Comparison of ENCODE assay signal across 15 cellular contexts in the genomic region with DNA sequence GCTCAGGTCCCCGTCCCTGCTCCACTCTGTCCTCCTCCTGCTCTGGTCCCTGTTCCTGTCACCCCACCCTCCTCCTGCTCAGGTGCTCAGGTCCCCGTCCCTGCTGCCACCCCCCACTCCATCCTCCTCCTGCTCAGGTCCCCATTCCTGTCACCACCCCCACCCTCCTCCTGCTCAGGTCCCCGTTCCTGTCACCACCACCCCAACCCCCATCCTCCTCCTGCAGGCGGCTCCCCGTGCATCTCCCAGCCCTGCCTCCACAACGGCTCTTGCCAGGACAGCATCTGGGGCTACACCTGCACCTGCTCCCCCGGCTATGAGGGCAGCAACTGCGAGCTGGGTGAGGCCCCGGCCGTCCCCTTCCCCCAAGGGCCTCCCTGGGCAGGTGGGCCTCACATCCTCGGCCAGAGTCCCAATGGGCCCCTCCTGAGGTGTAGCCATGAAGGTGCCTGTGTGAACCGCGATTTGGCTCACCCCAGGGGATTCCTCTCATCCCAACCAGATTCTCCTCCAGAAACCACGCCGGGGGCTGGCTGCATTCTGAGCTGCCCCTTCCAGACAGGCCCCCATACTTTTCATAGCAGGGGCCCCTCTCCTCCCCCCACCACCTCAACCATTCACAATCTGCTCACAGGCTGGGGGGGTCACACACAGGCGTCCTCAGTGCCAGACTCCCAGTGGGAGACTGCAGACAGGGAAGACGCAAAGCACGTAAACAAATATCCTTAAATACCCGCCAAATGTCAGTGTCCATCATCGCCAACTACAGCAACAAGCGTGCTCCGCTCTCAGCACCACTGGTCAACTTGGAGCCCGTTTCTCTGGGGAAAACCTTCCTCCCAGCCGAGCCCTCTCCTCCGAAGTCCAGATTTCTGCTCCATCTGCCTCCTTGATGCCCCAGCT. TPM values are rescaled to one million over a fixed set of nuclear protein-coding genes. Genes with fewer than 3 reads are reported as not detected.
DNase-seq lines count a peak whose midpoint lies in the region; ATAC-seq, FAIRE-seq and TF ChIP-seq lines count a peak whose summit lies in the region.
"Had no signal": no experiment of that assay in that cellular context is flagged by ENCODE, and none has a peak within 500 bp of the region (broad histone marks: within the 10 kb centered on the region; RNA-seq: fewer than 3 reads in every experiment).

No MANE protein-coding gene starts in this region.

- H3K79me1 ChIP-seq in neuronal stem cell (ENCODE audit: low read depth, low read length), result peaks cover 1% of the 10 kb centered on the region

- no peak overlapping the region for H3K9ac ChIP-seq in GM12878 (ENCODE audit: control insufficient read depth, insufficient read depth, low read length)
- H3K9ac ChIP-seq in neuronal stem cell (ENCODE audit: low read depth, low read length, poor library complexity), result no peak overlapping the region

- peak; percentile 74 for DNase-seq in activated CD4-positive, alpha-beta T cell treated with anti-CD3 and anti-CD28 coated beads, Interleukin-2, amount 10 ng/mL, durations not matched to agents 24 days and 14 days
- no peak for DNase-seq in activated CD4-positive, alpha-beta T cell treated with anti-CD3 and anti-CD28 coated beads, Interleukin-2, amount 50 U/mL, for 48 hours
- DNase-seq in LHCN-M2 (ENCODE audit: low read depth) (peak; percentile 60), GM12878 (ENCODE audit: low read depth, low spot score) (no peak), neuronal stem cell (ENCODE audit: low spot score) (no peak), NCI-H510A treated with DMSO at 0.1 percent for 48 hours (lab: John Stamatoyannopoulos, UW) (no peak), NOMO-1 (lab: John Stamatoyannopoulos, UW; ENCODE audit: unreplicated experiment in 2 of 2) (no peak)
- DNase-seq: GOT3, KBM-7, NCI-H510A, thyroid gland had no signal

- no peak for TF ChIP-seq EP300 in GM12878 (IDR thresholded peaks at IDR 0.05; ENCODE audit: borderline replicate concordance in 1 of 2, control insufficient read depth in 1 of 2, low read depth in 2 of 2, low read length in 2 of 2)

- no peaks in the 10 kb centered on the region for H3K79me2 ChIP-seq in GM12878 (ENCODE audit: control insufficient read depth, insufficient read depth, low read length)

- no peaks in the 10 kb centered on the region for H3K4me1 ChIP-seq in GM12878 (ENCODE audit: control insufficient read depth, insufficient read depth, low read length)
- peaks cover 12 to 17% of the 10 kb centered on the region in 2 donors for H3K4me1 ChIP-seq in neuronal stem cell (ENCODE audit: control insufficient read depth in 2 of 2, insufficient read depth in 1 of 2, low read depth in 1 of 2, low read length in 2 of 2)
- H3K4me1 ChIP-seq: thyroid gland had no signal

- ATAC-seq in GM12878, result peak; percentile 27; the same call in 2 of the 3 replicates
- no peak for ATAC-seq in GM21723 (IDR thresholded peaks at IDR 0.05; ENCODE audit: unreplicated experiment)

- peak overlapping the region; percentile 36 for H3K27ac Mint-ChIP-seq in activated CD4-positive, alpha-beta T cell treated with anti-CD3 and anti-CD28 coated beads, Interleukin-2, amount 10 ng/mL, durations not matched to agents 24 days and 14 days
- H3K27ac Mint-ChIP-seq: mesothelial cell of epicardium had no signal

- H3K36me3 ChIP-seq in GM12878 (ENCODE audit: control insufficient read depth in 2 of 2, insufficient read depth in 2 of 2, low read length in 1 of 2) (no peaks in the 10 kb centered on the region), neuronal stem cell (replicated peaks in 1 of 2; ENCODE audit: control insufficient read depth in 2 of 2, insufficient read depth in 2 of 2, low read length in 2 of 2) (peaks cover 0 to 12% of the 10 kb centered on the region in 2 donors)
- H3K36me3 ChIP-seq: right atrium auricular region, thyroid gland had no signal

- no peak overlapping the region for H2BK120ac ChIP-seq in neuronal stem cell (ENCODE audit: low read depth, low read length)

- TF ChIP-seq POLR2A in GM12878 (IDR thresholded peaks at IDR 0.05; ENCODE audit: low read depth, low read length), result no peak

- no TSS peak for BruUV-seq in GM12878 (replicated peaks; lab: Mats Ljungman, UMichigan)

- H2BK15ac ChIP-seq in neuronal stem cell (ENCODE audit: low read length), result peak overlapping the region; percentile 60

- no peak overlapping the region for H2BK5ac ChIP-seq in neuronal stem cell (ENCODE audit: low read length)

- 41% methylated on average over 22 of the region's 25 CpGs for WGBS in GM12878 (ENCODE audit: insufficient coverage, insufficient replicate concordance, low lambda C conversion rate, missing lambda C conversion rate)
- no CpG with 5 or more reads among the region's 25 CpGs for WGBS in neuronal stem cell (ENCODE audit: extremely low coverage in 2 of 2, insufficient read length in 2 of 2, insufficient replicate concordance in 1 of 2), 2 donors

- no peaks in the 10 kb centered on the region for H3K9me3 Mint-ChIP-seq in activated CD4-positive, alpha-beta T cell treated with anti-CD3 and anti-CD28 coated beads, Interleukin-2, amount 10 ng/mL, durations not matched to agents 24 days and 14 days

- H2AK5ac ChIP-seq in neuronal stem cell (ENCODE audit: low read depth, low read length), result peak overlapping the region; percentile 81

- POLR2A ChIA-PET in GM12878 (lab: Charles Lee), result interaction anchor here (0.6 kb wide), 1 partner anchor 175 kb away, joined by 7 read pairs; no protein-coding TSS in a partner anchor

- peak overlapping the region; percentile 53 for H3K4ac ChIP-seq in neuronal stem cell (ENCODE audit: low read length)

- no peaks in the 10 kb centered on the region for H3K9me3 ChIP-seq in GM12878 (replicated peaks; ENCODE audit: control insufficient read depth, insufficient read depth, low read length)
- H3K9me3 ChIP-seq in neuronal stem cell (replicated peaks in 1 of 2; ENCODE audit: control insufficient read depth in 2 of 2, insufficient read depth in 1 of 2, low read depth in 1 of 2, low read length in 2 of 2), result peaks cover 0 to 8% of the 10 kb centered on the region in 2 donors
- H3K9me3 ChIP-seq: right atrium auricular region, thyroid gland had no signal

- H4K20me1 ChIP-seq in GM12878 (ENCODE audit: control insufficient read depth, insufficient read depth), result no peaks in the 10 kb centered on the region

- H3K18ac ChIP-seq in neuronal stem cell (ENCODE audit: low read length), result peak overlapping the region; percentile 80

- H3K36me3 Mint-ChIP-seq in activated CD4-positive, alpha-beta T cell treated with anti-CD3 and anti-CD28 coated beads, Interleukin-2, amount 10 ng/mL, durations not matched to agents 24 days and 14 days (ENCODE audit: low read depth), result peaks cover 4% of the 10 kb centered on the region

- no peak overlapping the region for H4K91ac ChIP-seq in neuronal stem cell (ENCODE audit: low read depth, low read length, poor library complexity)

- FAIRE-seq in GM12878 (lab: Jason Lieb, UNC), result no peak

- H3K4me3 Mint-ChIP-seq in activated CD4-positive, alpha-beta T cell treated with anti-CD3 and anti-CD28 coated beads, Interleukin-2, amount 10 ng/mL, durations not matched to agents 24 days and 14 days, result peak overlapping the region; percentile 28
- H3K4me3 Mint-ChIP-seq: mesothelial cell of epicardium had no signal

- H3K27me3 Mint-ChIP-seq in activated CD4-positive, alpha-beta T cell treated with anti-CD3 and anti-CD28 coated beads, Interleukin-2, amount 10 ng/mL, durations not matched to agents 24 days and 14 days, result no peaks in the 10 kb centered on the region

- CTCF ChIA-PET in GM12878 (lab: Yijun Ruan, JAX), result no interaction called here

- H3K4me3 ChIP-seq in GM12878 (no peak overlapping the region), neuronal stem cell (ENCODE audit: low read length in 2 of 2) (no peak overlapping the region)
- H3K4me3 ChIP-seq: right atrium auricular region, thyroid gland had no signal

- peak overlapping the region; percentile 41 for H2BK12ac ChIP-seq in neuronal stem cell (ENCODE audit: low read length)

- intact Hi-C loops in activated CD4-positive, alpha-beta T cell treated with anti-CD3 and anti-CD28 coated beads, Interleukin-2, amount 10 ng/mL, durations not matched to agents 24 days and 14 days (cut with micrococcal nuclease), result no loop called here
- intact Hi-C loops in GM12878 (cut with micrococcal nuclease; ENCODE audit: unreplicated experiment), result no loop called here

- H3K14ac ChIP-seq in neuronal stem cell (ENCODE audit: low read length), result peak overlapping the region; percentile 82

- TF ChIP-seq RAD21 in GM12878 (IDR thresholded peaks at IDR 0.05; ENCODE audit: insufficient read depth, low read depth, low read length), result no peak

- in situ Hi-C loops in GM12878 (cut with MboI), result no loop called here

- no peak overlapping the region for H2AFZ ChIP-seq in GM12878 (ENCODE audit: control insufficient read depth, low read depth, low read length)
- no peak overlapping the region for H2AFZ ChIP-seq in neuronal stem cell (ENCODE audit: low read length)

- H3K4me1 Mint-ChIP-seq in activated CD4-positive, alpha-beta T cell treated with anti-CD3 and anti-CD28 coated beads, Interleukin-2, amount 10 ng/mL, durations not matched to agents 24 days and 14 days, result peaks cover 23% of the 10 kb centered on the region

- H3K23ac ChIP-seq in neuronal stem cell (ENCODE audit: low read depth, low read length, poor library complexity), result no peak overlapping the region

- H3K27me3 ChIP-seq in GM12878 (replicated peaks in 1 of 2; ENCODE audit: control insufficient read depth in 2 of 2, insufficient read depth in 2 of 2, low read length in 1 of 2) (no peaks in the 10 kb centered on the region), neuronal stem cell (ENCODE audit: control insufficient read depth in 3 of 3, insufficient read depth in 3 of 3, low read depth in 1 of 3, low read length in 3 of 3) (peaks cover 0 to 22% (median 0%) of the 10 kb centered on the region in 3 experiments)
- H3K27me3 ChIP-seq: right atrium auricular region, thyroid gland had no signal

- SMC1A ChIA-PET in GM12878 (lab: Charles Lee; ENCODE audit: uncharacterized antibody, unreplicated experiment), result no interaction called here

- no peak for TF ChIP-seq CTCF in GM12878 (IDR thresholded peaks at IDR 0.05 in 2 of 3, conservative IDR thresholded peaks at IDR 0.05 in 1 of 3; ENCODE audit: control insufficient read depth in 2 of 3, extremely low read depth in 1 of 3, insufficient read depth in 1 of 3, low read depth in 3 of 3, low read length in 3 of 3)

- RAD21 ChIA-PET in GM12878 (lab: Charles Lee; ENCODE audit: unreplicated experiment), result no interaction called here

- H3K4me2 ChIP-seq in GM12878 (ENCODE audit: control insufficient read depth, insufficient read depth) (0 out of 2 replicates have a peak overlapping the region, but pooled peaks have one; percentile 17), neuronal stem cell (ENCODE audit: insufficient read depth, low read length, poor library complexity, severe bottlenecking) (no peak overlapping the region)

- H4K8ac ChIP-seq in neuronal stem cell (ENCODE audit: low read depth, low read length), result peak overlapping the region; percentile 82

- H3K27ac ChIP-seq in GM12878 (ENCODE audit: control insufficient read depth, insufficient read depth), result no peak overlapping the region
- no peak overlapping the region for H3K27ac ChIP-seq in neuronal stem cell (replicated peaks; ENCODE audit: low read length)
- H3K27ac ChIP-seq: epithelial cell of prostate, right atrium auricular region, thyroid gland had no signal

RNA-seq across cellular contexts. Expression of gene PROZ, which starts 4.6 kb away (rescaled TPM):
- not detected in 2 replicates for total RNA-seq in activated CD4-positive, alpha-beta T cell treated with anti-CD3 and anti-CD28 coated beads, Interleukin-2, amount 10 ng/mL, durations not matched to agents 24 days and 14 days
- not detected in 2 replicates for total RNA-seq in LHCN-M2 (2014; rRNA removed)
- 0.07 TPM for polyA plus RNA-seq in LHCN-M2 (2012)
- total RNA-seq in GM12878 (2013; cell fraction: nucleolus; rRNA removed), result not detected in 2 replicates
- not detected in 2 replicates for total RNA-seq in GM12878 (2014; rRNA removed)
- not detected in 2 replicates for total RNA-seq in GM12878 (2014; rRNA removed; fragmentation: Illumina TruSeq; extraction: Trizol)
- not detected in 2 replicates for total RNA-seq in GM12878 (2021)
- polyA plus RNA-seq in GM12878 (2011; ENCODE audit: low read depth), result not detected
- polyA plus RNA-seq in GM12878 (2011; rRNA removed), result not detected in 2 replicates
- polyA plus RNA-seq in GM12878 (2011; cell fraction: cytosol; rRNA removed), result not detected in 2 replicates
- polyA plus RNA-seq in GM12878 (2011; cell fraction: nucleus; rRNA removed), result not detected in 2 replicates
- polyA plus RNA-seq in GM12878 (2012), result 0.09 and 0.14 TPM in 2 replicates
- 0.07 TPM in 1 of 2 replicates, not detected in the other for polyA plus RNA-seq in GM12878 (2014; fragmentation: Illumina TruSeq; extraction: Trizol)
- polyA plus RNA-seq in GM12878 (2014; fragmentation: Nextera tagmentation; extraction: Ambion mirVana), result not detected
- not detected in 2 replicates for polyA plus RNA-seq in GM12878 (2014; rRNA removed)
- under 1 TPM; 0.21 to 0.24 TPM for polyA plus RNA-seq in GM12878 (2016; fragmentation: Nextera tagmentation; extraction: Ambion mirVana)
- polyA minus RNA-seq in GM12878 (2011; rRNA and poly(A)+ RNA removed), result not detected in 2 replicates
- not detected in 2 replicates for polyA minus RNA-seq in GM12878 (2011; cell fraction: cytosol; rRNA and poly(A)+ RNA removed)
- not detected in 2 replicates for polyA minus RNA-seq in GM12878 (2011; cell fraction: nucleus; rRNA and poly(A)+ RNA removed)
- polyA plus RNA-seq in neuronal stem cell (2013, experiment 1 of 2), result 0.13 TPM
- polyA plus RNA-seq in neuronal stem cell (2013, experiment 2 of 2), result 0.06 TPM
- total RNA-seq: mesothelial cell of epicardium, right atrium auricular region, thyroid gland had no signal

RNA-seq across cellular contexts. Expression of gene F10, which starts 40.4 kb away (rescaled TPM):
- not detected in 2 replicates for total RNA-seq in activated CD4-positive, alpha-beta T cell treated with anti-CD3 and anti-CD28 coated beads, Interleukin-2, amount 10 ng/mL, durations not matched to agents 24 days and 14 days
- total RNA-seq in LHCN-M2 (2014; rRNA removed) (1.1 and 1.4 TPM in 2 replicates), GM12878 (2014; rRNA removed) (not detected in 2 replicates), GM12878 (2014; rRNA removed; fragmentation: Illumina TruSeq; extraction: Trizol) (not detected in 2 replicates), GM12878 (2021) (not detected in 2 replicates)
- 5.2 TPM for polyA plus RNA-seq in LHCN-M2 (2012)
- total RNA-seq in GM12878 (2013; cell fraction: nucleolus; rRNA removed), result not detected in 2 replicates
- not detected for polyA plus RNA-seq in GM12878 (2011; ENCODE audit: low read depth)
- polyA plus RNA-seq in GM12878 (2011; rRNA removed) (not detected in 2 replicates), GM12878 (2014; fragmentation: Illumina TruSeq; extraction: Trizol) (not detected in 2 replicates), GM12878 (2014; fragmentation: Nextera tagmentation; extraction: Ambion mirVana) (not detected), GM12878 (2014; rRNA removed) (not detected in 2 replicates), GM12878 (2016; fragmentation: Nextera tagmentation; extraction: Ambion mirVana) (not detected)
- not detected in 2 replicates for polyA plus RNA-seq in GM12878 (2011; cell fraction: cytosol; rRNA removed)
- not detected in 2 replicates for polyA plus RNA-seq in GM12878 (2011; cell fraction: nucleus; rRNA removed)
- polyA plus RNA-seq in GM12878 (2012), result 0.14 TPM in 1 of 2 replicates, not detected in the other
- not detected in 2 replicates for polyA minus RNA-seq in GM12878 (2011; rRNA and poly(A)+ RNA removed)
- not detected in 2 replicates for polyA minus RNA-seq in GM12878 (2011; cell fraction: cytosol; rRNA and poly(A)+ RNA removed)
- not detected in 2 replicates for polyA minus RNA-seq in GM12878 (2011; cell fraction: nucleus; rRNA and poly(A)+ RNA removed)
- polyA plus RNA-seq in neuronal stem cell (2013, experiment 1 of 2), result 3.9 TPM
- polyA plus RNA-seq in neuronal stem cell (2013, experiment 2 of 2), result 3.2 TPM

RNA-seq across cellular contexts. Expression of gene PCID2, which starts 45.4 kb away (rescaled TPM):
- total RNA-seq in activated CD4-positive, alpha-beta T cell treated with anti-CD3 and anti-CD28 coated beads, Interleukin-2, amount 10 ng/mL, durations not matched to agents 24 days and 14 days, result 83.6 and 87.1 TPM in 2 replicates
- total RNA-seq in LHCN-M2 (2014; rRNA removed), result 83.8 and 90.8 TPM in 2 replicates
- polyA plus RNA-seq in LHCN-M2 (2012), result 53.5 TPM
- 259 and 265 TPM in 2 replicates for total RNA-seq in GM12878 (2013; cell fraction: nucleolus; rRNA removed)
- 53.5 and 61.0 TPM in 2 replicates for total RNA-seq in GM12878 (2014; rRNA removed)
- 44.6 and 46.1 TPM in 2 replicates for total RNA-seq in GM12878 (2014; rRNA removed; fragmentation: Illumina TruSeq; extraction: Trizol)
- total RNA-seq in GM12878 (2021), result 37.0 and 37.6 TPM in 2 replicates
- 32.5 TPM for polyA plus RNA-seq in GM12878 (2011; ENCODE audit: low read depth)
- 98.1 and 107 TPM in 2 replicates for polyA plus RNA-seq in GM12878 (2011; rRNA removed)
- polyA plus RNA-seq in GM12878 (2011; cell fraction: cytosol; rRNA removed), result 47.3 and 48.2 TPM in 2 replicates
- polyA plus RNA-seq in GM12878 (2011; cell fraction: nucleus; rRNA removed), result 104 and 109 TPM in 2 replicates
- 39.0 and 42.4 TPM in 2 replicates for polyA plus RNA-seq in GM12878 (2012)
- 47.2 and 57.0 TPM in 2 replicates for polyA plus RNA-seq in GM12878 (2014; fragmentation: Illumina TruSeq; extraction: Trizol)
- 10 to 100 TPM; 65.4 to 71.8 TPM for polyA plus RNA-seq in GM12878 (2014; fragmentation: Nextera tagmentation; extraction: Ambion mirVana)
- polyA plus RNA-seq in GM12878 (2014; rRNA removed), result 48.3 and 54.4 TPM in 2 replicates
- 10 to 100 TPM; 62.1 to 70.0 TPM for polyA plus RNA-seq in GM12878 (2016; fragmentation: Nextera tagmentation; extraction: Ambion mirVana)
- polyA minus RNA-seq in GM12878 (2011; rRNA and poly(A)+ RNA removed), result 53.5 and 76.1 TPM in 2 replicates
- 15.5 and 16.0 TPM in 2 replicates for polyA minus RNA-seq in GM12878 (2011; cell fraction: cytosol; rRNA and poly(A)+ RNA removed)
- 49.1 and 52.4 TPM in 2 replicates for polyA minus RNA-seq in GM12878 (2011; cell fraction: nucleus; rRNA and poly(A)+ RNA removed)
- polyA plus RNA-seq in neuronal stem cell (2013, experiment 1 of 2), result 58.8 TPM
- 60.1 TPM for polyA plus RNA-seq in neuronal stem cell (2013, experiment 2 of 2)

RNA-seq across cellular contexts. Expression of gene CUL4A, which starts 46.4 kb away (rescaled TPM):
- total RNA-seq in activated CD4-positive, alpha-beta T cell treated with anti-CD3 and anti-CD28 coated beads, Interleukin-2, amount 10 ng/mL, durations not matched to agents 24 days and 14 days, result 88.5 and 92.5 TPM in 2 replicates
- total RNA-seq in LHCN-M2 (2014; rRNA removed) (113 and 190 TPM in 2 replicates), GM12878 (2014; rRNA removed) (73.8 and 74.3 TPM in 2 replicates), GM12878 (2014; rRNA removed; fragmentation: Illumina TruSeq; extraction: Trizol) (50.1 and 50.8 TPM in 2 replicates), GM12878 (2021) (55.7 and 60.9 TPM in 2 replicates)
- polyA plus RNA-seq in LHCN-M2 (2012), result 53.0 TPM
- total RNA-seq in GM12878 (2013; cell fraction: nucleolus; rRNA removed), result 136 and 144 TPM in 2 replicates
- polyA plus RNA-seq in GM12878 (2011; ENCODE audit: low read depth), result 31.1 TPM
- polyA plus RNA-seq in GM12878 (2011; rRNA removed) (40.1 and 42.3 TPM in 2 replicates), GM12878 (2014; fragmentation: Illumina TruSeq; extraction: Trizol) (45.1 and 48.0 TPM in 2 replicates), GM12878 (2014; fragmentation: Nextera tagmentation; extraction: Ambion mirVana) (10 to 100 TPM; 19.7 to 21.8 TPM), GM12878 (2014; rRNA removed) (60.4 and 60.9 TPM in 2 replicates), GM12878 (2016; fragmentation: Nextera tagmentation; extraction: Ambion mirVana) (10 to 100 TPM; 64.1 to 66.5 TPM)
- polyA plus RNA-seq in GM12878 (2011; cell fraction: cytosol; rRNA removed), result 30.7 and 37.1 TPM in 2 replicates
- polyA plus RNA-seq in GM12878 (2011; cell fraction: nucleus; rRNA removed), result 78.6 and 86.5 TPM in 2 replicates
- polyA plus RNA-seq in GM12878 (2012), result 40.8 and 43.4 TPM in 2 replicates
- polyA minus RNA-seq in GM12878 (2011; rRNA and poly(A)+ RNA removed), result 46.0 and 47.9 TPM in 2 replicates
- 10.2 and 13.0 TPM in 2 replicates for polyA minus RNA-seq in GM12878 (2011; cell fraction: cytosol; rRNA and poly(A)+ RNA removed)
- 39.2 and 65.7 TPM in 2 replicates for polyA minus RNA-seq in GM12878 (2011; cell fraction: nucleus; rRNA and poly(A)+ RNA removed)
- 40.2 TPM for polyA plus RNA-seq in neuronal stem cell (2013, experiment 1 of 2)
- 39.4 TPM for polyA plus RNA-seq in neuronal stem cell (2013, experiment 2 of 2)

RNA-seq across cellular contexts. Expression of gene F7, which starts 57.4 kb away (rescaled TPM):
- not detected in 2 replicates for total RNA-seq in activated CD4-positive, alpha-beta T cell treated with anti-CD3 and anti-CD28 coated beads, Interleukin-2, amount 10 ng/mL, durations not matched to agents 24 days and 14 days
- not detected in 2 replicates for total RNA-seq in LHCN-M2 (2014; rRNA removed)
- polyA plus RNA-seq in LHCN-M2 (2012), result 0.06 TPM
- not detected in 2 replicates for total RNA-seq in GM12878 (2013; cell fraction: nucleolus; rRNA removed)
- not detected in 2 replicates for total RNA-seq in GM12878 (2014; rRNA removed)
- total RNA-seq in GM12878 (2014; rRNA removed; fragmentation: Illumina TruSeq; extraction: Trizol), result not detected in 2 replicates
- not detected in 2 replicates for total RNA-seq in GM12878 (2021)
- polyA plus RNA-seq in GM12878 (2011; ENCODE audit: low read depth), result not detected
- not detected in 2 replicates for polyA plus RNA-seq in GM12878 (2011; rRNA removed)
- polyA plus RNA-seq in GM12878 (2011; cell fraction: cytosol; rRNA removed), result not detected in 2 replicates
- not detected in 2 replicates for polyA plus RNA-seq in GM12878 (2011; cell fraction: nucleus; rRNA removed)
- polyA plus RNA-seq in GM12878 (2012), result not detected in 2 replicates
- polyA plus RNA-seq in GM12878 (2014; fragmentation: Illumina TruSeq; extraction: Trizol), result not detected in 2 replicates
- polyA plus RNA-seq in GM12878 (2014; fragmentation: Nextera tagmentation; extraction: Ambion mirVana), result not detected
- polyA plus RNA-seq in GM12878 (2014; rRNA removed), result not detected in 2 replicates
- not detected for polyA plus RNA-seq in GM12878 (2016; fragmentation: Nextera tagmentation; extraction: Ambion mirVana)
- not detected in 2 replicates for polyA minus RNA-seq in GM12878 (2011; rRNA and poly(A)+ RNA removed)
- polyA minus RNA-seq in GM12878 (2011; cell fraction: cytosol; rRNA and poly(A)+ RNA removed), result not detected in 2 replicates
- not detected in 2 replicates for polyA minus RNA-seq in GM12878 (2011; cell fraction: nucleus; rRNA and poly(A)+ RNA removed)
- polyA plus RNA-seq in neuronal stem cell (2013, experiment 1 of 2), result 0.68 TPM
- polyA plus RNA-seq in neuronal stem cell (2013, experiment 2 of 2), result 0.62 TPM
- total RNA-seq: thyroid gland had no signal

Comparison
In these comparisons a context has a peak if more than half of its experiments do, and no peak if none do; other contexts are left out.
1. DNase-seq: peak in activated CD4-positive, alpha-beta T cell treated with anti-CD3 and anti-CD28 coated beads, Interleukin-2, amount 10 ng/mL, durations not matched to agents 24 days and 14 days (single experiment) and LHCN-M2 (single experiment); none in activated CD4-positive, alpha-beta T cell treated with anti-CD3 and anti-CD28 coated beads, Interleukin-2, amount 50 U/mL, for 48 hours (0 of 2), GM12878 (single experiment), neuronal stem cell (single experiment), NCI-H510A treated with DMSO at 0.1 percent for 48 hours (single experiment) and NOMO-1 (0 of 2).